20 cellular contexts compared by ENCODE assay signal in genomic region chr3:175185903-175186302, GRCh38.
DNase-seq lines count a peak whose midpoint lies in the region; TF ChIP-seq lines count a peak whose summit lies in the region.
"Had no signal": no experiment of that assay in that cellular context is flagged by ENCODE, and none has a peak within 500 bp of the region (broad histone marks: within the 10 kb centered on the region; RNA-seq: fewer than 3 reads in every experiment).

No MANE protein-coding gene starts in this region.

- H3K4me2 ChIP-seq in smooth muscle cell = no peak overlapping the region
- H3K4me2 ChIP-seq: BLaER1, GM23338 had no signal

- no peaks in the 10 kb centered on the region for H3K79me2 ChIP-seq in smooth muscle cell (ENCODE audit: low read depth)

- no peaks in the 10 kb centered on the region for H3K9me3 ChIP-seq in smooth muscle cell (replicated peaks; ENCODE audit: low read depth)
- H3K9me3 ChIP-seq: BLaER1 had no signal

- no peak for TF ChIP-seq CTCF in smooth muscle cell (IDR thresholded peaks at IDR 0.05; ENCODE audit: borderline replicate concordance, insufficient read depth, poor library complexity, severe bottlenecking)

- H3K4me3 ChIP-seq in smooth muscle cell = no peak overlapping the region
- H3K4me3 ChIP-seq: BLaER1, GM12878, GM23338 had no signal

- H2AFZ ChIP-seq in smooth muscle cell (ENCODE audit: low read depth) = no peak overlapping the region
- H2AFZ ChIP-seq: GM23338 had no signal

- DNase-seq in DMS53 (lab: John Stamatoyannopoulos, UW) (peak; percentile 4), DMS53 treated with DMSO at 0.1 percent for 48 hours (lab: John Stamatoyannopoulos, UW; ENCODE audit: unreplicated experiment) (no peak), NCI-H2227 treated with DMSO at 0.1 percent for 48 hours (lab: John Stamatoyannopoulos, UW) (peak; percentile 9), myocyte (ENCODE audit: low read depth) (peak; percentile 31), smooth muscle cell (lab: John Stamatoyannopoulos, UW; ENCODE audit: unreplicated experiment) (no peak), NCI-H510A (lab: John Stamatoyannopoulos, UW) (no peak), NCI-H69 (lab: John Stamatoyannopoulos, UW) (no peak)
- no peak for DNase-seq in activated CD4-positive, alpha-beta T cell treated with anti-CD3 and anti-CD28 coated beads, Interleukin-2, amount 50 U/mL, for 1 hour
- DNase-seq: CD4-positive, alpha-beta T cell; CD8-positive, alpha-beta memory T cell; DMS 273 treated with DMSO at 0.1 percent for 48 hours; DMS79; EL; GDM1; H9 had no signal

- H3K4me1 ChIP-seq in smooth muscle cell (ENCODE audit: low read depth) = no peaks in the 10 kb centered on the region
- H3K4me1 ChIP-seq: BLaER1 had no signal

- no peaks in the 10 kb centered on the region for H3K27me3 ChIP-seq in smooth muscle cell (ENCODE audit: low read depth)
- H3K27me3 ChIP-seq: BLaER1 had no signal

- 93% methylated on average over 1 of the region's 1 CpG for WGBS in smooth muscle cell (ENCODE audit: low lambda C conversion rate)

- no peak overlapping the region for H3K9ac ChIP-seq in smooth muscle cell (ENCODE audit: low read depth)
- H3K9ac ChIP-seq: BLaER1 had no signal

- no peaks in the 10 kb centered on the region for H3K36me3 ChIP-seq in smooth muscle cell (ENCODE audit: low read depth)
- H3K36me3 ChIP-seq: BLaER1 had no signal

- H3K27ac ChIP-seq in smooth muscle cell (ENCODE audit: low read depth) = peak overlapping the region; percentile 58
- H3K27ac ChIP-seq: 22Rv1, BLaER1, C4-2B had no signal

- no peaks in the 10 kb centered on the region for H3F3A ChIP-seq in smooth muscle cell (ENCODE audit: low read depth)

- H4K20me1 ChIP-seq in smooth muscle cell (ENCODE audit: low read depth) = no peaks in the 10 kb centered on the region
- H4K20me1 ChIP-seq: BLaER1 had no signal

Comparison
In these comparisons a context has a peak if more than half of its experiments do, and no peak if none do; other contexts are left out.
1. DNase-seq: peak in DMS53 (single experiment), NCI-H2227 treated with DMSO at 0.1 percent for 48 hours (single experiment) and myocyte (single experiment); none in DMS53 treated with DMSO at 0.1 percent for 48 hours (single experiment), smooth muscle cell (single experiment), NCI-H510A (single experiment), NCI-H69 (single experiment) and activated CD4-positive, alpha-beta T cell treated with anti-CD3 and anti-CD28 coated beads, Interleukin-2, amount 50 U/mL, for 1 hour (single experiment).